1 cellular context compared by ENCODE assay signal in the genomic region with DNA sequence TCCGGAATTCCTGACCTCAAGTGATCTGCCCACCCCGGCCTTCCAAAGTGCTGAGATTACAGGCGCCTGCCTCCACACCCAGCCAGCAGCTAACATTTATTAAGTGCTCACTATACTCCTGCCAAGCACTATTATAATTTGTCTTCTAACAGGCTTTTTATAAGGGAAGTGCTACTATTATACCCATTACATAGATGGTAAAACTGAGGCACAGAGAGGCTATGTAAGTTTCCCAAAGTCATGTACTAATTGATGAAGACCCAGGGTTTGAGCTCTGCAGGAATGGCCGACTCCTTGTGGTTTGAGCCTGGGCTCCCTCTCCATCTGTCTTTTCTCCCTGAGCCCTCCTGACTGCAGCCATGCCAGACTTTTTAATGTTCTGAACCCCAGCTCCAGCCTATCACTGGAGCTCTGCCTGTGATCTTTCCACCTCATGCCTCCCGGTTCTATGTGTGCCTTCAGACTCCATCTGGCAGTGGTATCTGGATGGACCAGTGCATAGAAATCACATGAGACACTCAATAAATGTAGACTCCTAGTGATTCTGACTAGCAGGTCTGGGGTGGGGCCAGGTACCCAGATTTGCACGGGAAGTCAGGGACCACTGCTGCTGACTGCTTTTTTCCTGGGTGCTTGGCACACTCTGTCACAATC.
TF ChIP-seq lines count a peak whose summit lies in the region.

No MANE protein-coding gene starts in this region.

TF ChIP-seq in WTC11, 78 proteins besides CTCF, POLR2A, EP300 and RAD21 (continued from another document):
- TF ChIP-seq, protein P1, sequence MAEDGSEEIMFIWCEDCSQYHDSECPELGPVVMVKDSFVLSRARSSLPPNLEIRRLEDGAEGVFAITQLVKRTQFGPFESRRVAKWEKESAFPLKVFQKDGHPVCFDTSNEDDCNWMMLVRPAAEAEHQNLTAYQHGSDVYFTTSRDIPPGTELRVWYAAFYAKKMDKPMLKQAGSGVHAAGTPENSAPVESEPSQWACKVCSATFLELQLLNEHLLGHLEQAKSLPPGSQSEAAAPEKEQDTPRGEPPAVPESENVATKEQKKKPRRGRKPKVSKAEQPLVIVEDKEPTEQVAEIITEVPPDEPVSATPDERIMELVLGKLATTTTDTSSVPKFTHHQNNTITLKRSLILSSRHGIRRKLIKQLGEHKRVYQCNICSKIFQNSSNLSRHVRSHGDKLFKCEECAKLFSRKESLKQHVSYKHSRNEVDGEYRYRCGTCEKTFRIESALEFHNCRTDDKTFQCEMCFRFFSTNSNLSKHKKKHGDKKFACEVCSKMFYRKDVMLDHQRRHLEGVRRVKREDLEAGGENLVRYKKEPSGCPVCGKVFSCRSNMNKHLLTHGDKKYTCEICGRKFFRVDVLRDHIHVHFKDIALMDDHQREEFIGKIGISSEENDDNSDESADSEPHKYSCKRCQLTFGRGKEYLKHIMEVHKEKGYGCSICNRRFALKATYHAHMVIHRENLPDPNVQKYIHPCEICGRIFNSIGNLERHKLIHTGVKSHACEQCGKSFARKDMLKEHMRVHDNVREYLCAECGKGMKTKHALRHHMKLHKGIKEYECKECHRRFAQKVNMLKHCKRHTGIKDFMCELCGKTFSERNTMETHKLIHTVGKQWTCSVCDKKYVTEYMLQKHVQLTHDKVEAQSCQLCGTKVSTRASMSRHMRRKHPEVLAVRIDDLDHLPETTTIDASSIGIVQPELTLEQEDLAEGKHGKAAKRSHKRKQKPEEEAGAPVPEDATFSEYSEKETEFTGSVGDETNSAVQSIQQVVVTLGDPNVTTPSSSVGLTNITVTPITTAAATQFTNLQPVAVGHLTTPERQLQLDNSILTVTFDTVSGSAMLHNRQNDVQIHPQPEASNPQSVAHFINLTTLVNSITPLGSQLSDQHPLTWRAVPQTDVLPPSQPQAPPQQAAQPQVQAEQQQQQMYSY (CRISPR knock-in tag; IDR thresholded peaks at IDR 0.05): no peak
- TF ChIP-seq, protein P2, sequence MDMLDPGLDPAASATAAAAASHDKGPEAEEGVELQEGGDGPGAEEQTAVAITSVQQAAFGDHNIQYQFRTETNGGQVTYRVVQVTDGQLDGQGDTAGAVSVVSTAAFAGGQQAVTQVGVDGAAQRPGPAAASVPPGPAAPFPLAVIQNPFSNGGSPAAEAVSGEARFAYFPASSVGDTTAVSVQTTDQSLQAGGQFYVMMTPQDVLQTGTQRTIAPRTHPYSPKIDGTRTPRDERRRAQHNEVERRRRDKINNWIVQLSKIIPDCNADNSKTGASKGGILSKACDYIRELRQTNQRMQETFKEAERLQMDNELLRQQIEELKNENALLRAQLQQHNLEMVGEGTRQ (CRISPR knock-in tag; IDR thresholded peaks at IDR 0.05): no peak
- TF ChIP-seq, protein P3, sequence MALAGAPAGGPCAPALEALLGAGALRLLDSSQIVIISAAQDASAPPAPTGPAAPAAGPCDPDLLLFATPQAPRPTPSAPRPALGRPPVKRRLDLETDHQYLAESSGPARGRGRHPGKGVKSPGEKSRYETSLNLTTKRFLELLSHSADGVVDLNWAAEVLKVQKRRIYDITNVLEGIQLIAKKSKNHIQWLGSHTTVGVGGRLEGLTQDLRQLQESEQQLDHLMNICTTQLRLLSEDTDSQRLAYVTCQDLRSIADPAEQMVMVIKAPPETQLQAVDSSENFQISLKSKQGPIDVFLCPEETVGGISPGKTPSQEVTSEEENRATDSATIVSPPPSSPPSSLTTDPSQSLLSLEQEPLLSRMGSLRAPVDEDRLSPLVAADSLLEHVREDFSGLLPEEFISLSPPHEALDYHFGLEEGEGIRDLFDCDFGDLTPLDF (CRISPR knock-in tag; IDR thresholded peaks at IDR 0.05): no peak
